In the genomic region with DNA sequence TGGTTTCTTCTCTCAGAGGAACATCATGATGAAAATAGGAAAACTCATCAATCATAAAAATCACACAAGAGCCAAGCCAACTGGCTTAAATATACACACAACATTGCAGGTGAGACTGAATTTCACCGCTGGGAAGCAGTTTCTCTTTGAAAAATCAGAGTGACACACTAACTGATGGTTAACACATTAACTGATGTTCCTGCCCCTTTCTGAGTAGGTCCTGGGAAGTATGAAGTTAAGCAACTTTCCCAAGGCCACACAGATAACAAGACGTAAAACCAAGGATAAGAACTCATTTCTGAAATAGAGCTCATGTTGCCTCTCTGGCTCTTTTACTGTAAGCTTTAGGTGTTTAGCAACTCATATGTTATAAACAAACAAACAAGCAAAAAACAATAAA, we compare ENCODE assay signal across 24 cellular contexts.
"Had no signal": no experiment of that assay in that cellular context is flagged by ENCODE, and none has a peak within 500 bp of the region (broad histone marks: within the 10 kb centered on the region; RNA-seq: fewer than 3 reads in every experiment).

No MANE protein-coding gene starts in this region.

- H3K27ac ChIP-seq: ascending aorta had no signal

- ATAC-seq: activated naive CD4-positive, alpha-beta T cell treated with anti-CD3 and anti-CD28 coated beads, Interleukin-2, amount 50 U/mL, for 72 hours; activated naive CD8-positive, alpha-beta T cell treated with anti-CD3 and anti-CD28 coated beads, Interleukin-2, amount 50 U/mL, for 24 hours; activated T-cell treated with anti-CD3 and anti-CD28 coated beads, Interleukin-2, amount 50 U/mL, for 4 hours; T-cell had no signal

- H3K4me1 ChIP-seq: ascending aorta had no signal

- H3K36me3 ChIP-seq: ascending aorta had no signal

- H3K9me3 ChIP-seq: ascending aorta had no signal

- H3K27me3 ChIP-seq: ascending aorta had no signal

- H3K4me3 ChIP-seq: ascending aorta had no signal

- DNase-seq: activated B cell treated with CpG ODN at 0.5 μM for 24 hours; activated CD4-positive, alpha-beta memory T cell treated with anti-CD3 and anti-CD28 coated beads for 36 hours; activated CD4-positive, alpha-beta T cell treated with anti-CD3 and anti-CD28 coated beads for 1 hour; activated CD4-positive, alpha-beta T cell treated with anti-CD3 and anti-CD28 coated beads, Interleukin-2, amount 10 ng/mL, durations not matched to agents 24 days and 14 days; activated CD8-positive, alpha-beta memory T cell treated with anti-CD3 and anti-CD28 coated beads for 24 hours; activated effector memory CD4-positive, alpha-beta T cell treated with anti-CD3 and anti-CD28 coated beads, Interleukin-2, amount 50 U/mL, for 16 hours; activated naive CD4-positive, alpha-beta T cell treated with Interleukin-2 at 50 U/mL for 16 hours; activated naive CD8-positive, alpha-beta T cell treated with anti-CD3 and anti-CD28 coated beads, Interleukin-2, amount 50 U/mL, for 24 hours; activated T-cell treated with anti-CD3 and anti-CD28 coated beads, Interleukin-2, amount 50 U/mL, for 4 hours; amniotic stem cell; Kasumi-1; NCI-H1105 treated with DMSO at 0.1 percent for 48 hours; NCI-H1930; NCI-H2171; NCI-H2227 treated with DMSO at 0.1 percent for 48 hours; NCI-H446 treated with DMSO at 0.1 percent for 48 hours; NCI-H524 treated with DMSO at 0.1 percent for 48 hours; NCI-H748 treated with DMSO at 0.1 percent for 48 hours; SIG-M5; T-cell; T-helper 2 cell; T1000 had no signal
